ENCODE assay signal across 19 cellular contexts in genomic region chr10:871951-872403, GRCh38. TPM values are rescaled to one million over a fixed set of nuclear protein-coding genes. Genes with fewer than 3 reads are reported as not detected.
DNase-seq lines count a peak whose midpoint lies in the region; ATAC-seq and TF ChIP-seq lines count a peak whose summit lies in the region.
"Had no signal": no experiment of that assay in that cellular context is flagged by ENCODE, and none has a peak within 500 bp of the region (broad histone marks: within the 10 kb centered on the region; RNA-seq: fewer than 3 reads in every experiment).

No MANE protein-coding gene starts in this region.

- peak overlapping the region; percentile 57 for H3K27ac Mint-ChIP-seq in endodermal cell
- H3K27ac Mint-ChIP-seq: HFFc6 had no signal

- TF ChIP-seq EP300 in stomach (IDR thresholded peaks at IDR 0.05) = no peak

- no peak overlapping the region for H3K4me3 Mint-ChIP-seq in endodermal cell
- H3K4me3 Mint-ChIP-seq: activated CD4-positive, alpha-beta T cell treated with anti-CD3 and anti-CD28 coated beads for 36 hours; HFFc6 had no signal

- H3K4me1 Mint-ChIP-seq in endodermal cell = no peaks in the 10 kb centered on the region

- H3K27me3 Mint-ChIP-seq in endodermal cell (ENCODE audit: insufficient read depth) = no peaks in the 10 kb centered on the region
- H3K27me3 Mint-ChIP-seq: activated CD4-positive, alpha-beta T cell treated with anti-CD3 and anti-CD28 coated beads for 36 hours had no signal

- no peak for DNase-seq in Right ventricle myocardium inferior (ENCODE audit: missing footprints)
- DNase-seq in cardiac septum (ENCODE audit: low spot score) = no peak
- DNase-seq in endodermal cell = no peak
- peak; percentile 61 to 85 (median 83) for DNase-seq in right lobe of liver
- DNase-seq in stomach = peak; percentile 65
- DNase-seq in GDM1 (lab: John Stamatoyannopoulos, UW) = no peak
- DNase-seq in NOMO-1 treated with dmso at 0.1 percent for 144 hours (lab: John Stamatoyannopoulos, UW; ENCODE audit: unreplicated experiment) = no peak
- DNase-seq: activated CD4-positive, alpha-beta T cell treated with anti-CD3 and anti-CD28 coated beads for 36 hours; activated CD8-positive, alpha-beta memory T cell treated with anti-CD3 and anti-CD28 coated beads, Interleukin-2, amount 50 U/mL, for 4 hours; activated naive CD4-positive, alpha-beta T cell; anterior cingulate cortex; HFFc6; NCI-H146; NCI-H2171; NCI-H526 had no signal

- peak; percentile 26 for ATAC-seq in Right ventricle myocardium inferior
- peak; percentile 78 to 88 (median 85) for ATAC-seq in right lobe of liver
- ATAC-seq in HG02981 (IDR thresholded peaks at IDR 0.05; ENCODE audit: unreplicated experiment) = no peak
- ATAC-seq: activated CD4-positive, alpha-beta T cell treated with anti-CD3 and anti-CD28 coated beads for 36 hours; sciatic nerve had no signal

- TF ChIP-seq CTCF in endodermal cell (conservative IDR thresholded peaks at IDR 0.05) = no peak
- TF ChIP-seq CTCF in right lobe of liver (IDR thresholded peaks at IDR 0.05) = no peak
- no peak for TF ChIP-seq CTCF in stomach (IDR thresholded peaks at IDR 0.05)

- H3K36me3 Mint-ChIP-seq in endodermal cell (ENCODE audit: low read depth) = peaks cover 47% of the 10 kb centered on the region

- no peak overlapping the region for H3K9ac ChIP-seq in endodermal cell (ENCODE audit: extremely low read depth, low read length, poor library complexity, severe bottlenecking)

- no peaks in the 10 kb centered on the region for H3K9me3 Mint-ChIP-seq in endodermal cell
- H3K9me3 Mint-ChIP-seq: HFFc6 had no signal

- H3K9me3 ChIP-seq in endodermal cell (ENCODE audit: control insufficient read depth, low read length) (no peaks in the 10 kb centered on the region), right lobe of liver (no peaks in the 10 kb centered on the region), stomach (no peaks in the 10 kb centered on the region)
- H3K9me3 ChIP-seq: thoracic aorta had no signal

- H3K4me3 ChIP-seq in endodermal cell (ENCODE audit: low read length) = no peak overlapping the region
- no peak overlapping the region for H3K4me3 ChIP-seq in right lobe of liver
- no peak overlapping the region for H3K4me3 ChIP-seq in stomach
- H3K4me3 ChIP-seq: thoracic aorta had no signal

- intact Hi-C loops in Right ventricle myocardium inferior (cut with DNase I) (loop anchor here (5.0 kb wide), 1 partner anchor 115 kb away; the partner anchor contains the start of gene GTPBP4), cardiac septum (cut with DNase I) (loop anchor here (5.0 kb wide), 2 partner anchors 50 to 60 kb away; partner anchors contain the start of gene LARP4B), right lobe of liver (cut with DNase I) (no loop called here), stomach (cut with DNase I; ENCODE audit: low total_unique reads) (no loop called here)

- TF ChIP-seq POLR2A in right lobe of liver (IDR thresholded peaks at IDR 0.05) (no peak), stomach (IDR thresholded peaks at IDR 0.05) (no peak)

- H3K27ac ChIP-seq in endodermal cell (ENCODE audit: low read depth, low read length) (no peak overlapping the region), right lobe of liver (peak overlapping the region in 2 of 3 donors; percentile 68 to 69), stomach (no peak overlapping the region)
- H3K27ac ChIP-seq: C4-2B had no signal

- peaks cover 78% of the 10 kb centered on the region for H3K36me3 ChIP-seq in endodermal cell (ENCODE audit: control insufficient read depth, insufficient read depth, low read length)
- H3K36me3 ChIP-seq in right lobe of liver = no peaks in the 10 kb centered on the region
- H3K36me3 ChIP-seq in stomach = peaks cover 15 to 68% (median 56%) of the 10 kb centered on the region in 4 donors
- H3K36me3 ChIP-seq: thoracic aorta had no signal

- no peaks in the 10 kb centered on the region for H3K27me3 ChIP-seq in endodermal cell (ENCODE audit: control insufficient read depth, insufficient read depth, low read length, poor library complexity, severe bottlenecking)
- H3K27me3 ChIP-seq in right lobe of liver = no peaks in the 10 kb centered on the region
- no peaks in the 10 kb centered on the region for H3K27me3 ChIP-seq in stomach

- no peaks in the 10 kb centered on the region for H3K4me1 ChIP-seq in endodermal cell (ENCODE audit: control insufficient read depth, insufficient read depth, low read length)
- H3K4me1 ChIP-seq in right lobe of liver = peaks cover 0 to 44% (median 22%) of the 10 kb centered on the region in 4 donors
- H3K4me1 ChIP-seq in stomach = peaks cover 7 to 47% (median 30%) of the 10 kb centered on the region in 4 donors

- 97 to 99% methylated on average over 12 of the region's 12 CpGs for WGBS in endodermal cell (ENCODE audit: insufficient coverage in 1 of 2, insufficient read length in 1 of 2), 2 experiments
- WGBS in right lobe of liver (ENCODE audit: insufficient coverage, low coverage, low lambda C conversion rate, missing lambda C conversion rate) = 55% methylated on average over 9 of the region's 12 CpGs
- 41 to 74% (median 65%) methylated on average over 12 of the region's 12 CpGs for WGBS in stomach, 5 donors

RNA-seq across cellular contexts. Expression of gene LARP4B, which starts 59.5 kb away (rescaled TPM):
- total RNA-seq in Right ventricle myocardium inferior = 58.9 TPM
- 69.8 TPM for total RNA-seq in cardiac septum
- total RNA-seq in endodermal cell = 10 to 100 TPM; 94.1 to 94.3 TPM
- 32.2 TPM for polyA plus RNA-seq in endodermal cell (2013, experiment 1 of 2)
- 27.5 TPM for polyA plus RNA-seq in endodermal cell (2013, experiment 2 of 2)
- 10 to 100 TPM; 22.4 to 35.9 (median 31.7) TPM for total RNA-seq in right lobe of liver
- total RNA-seq in stomach = 100 to 1,000 TPM in 2 of 5 donors, 10 to 100 TPM in 3; 33.6 to 269 (median 87.0) TPM
- 10 to 100 TPM; 11.8 to 15.3 (median 13.2) TPM for polyA plus RNA-seq in stomach

Comparison
In these comparisons a context has a peak if more than half of its experiments do, and no peak if none do; other contexts are left out.
1. DNase-seq: peak in right lobe of liver (3 of 3) and stomach (single experiment); none in Right ventricle myocardium inferior (single experiment), cardiac septum (single experiment), endodermal cell (single experiment), GDM1 (single experiment) and NOMO-1 treated with dmso at 0.1 percent for 144 hours (single experiment).
2. H3K27ac ChIP-seq: peak in right lobe of liver (2 of 3); none in endodermal cell (single experiment) and stomach (0 of 5).
3. intact Hi-C loops: an anchor here in Right ventricle myocardium inferior (5.0 kb wide) and cardiac septum (5.0 kb wide); none called in right lobe of liver and stomach.